Comparison of ENCODE assay signal across 7 cellular contexts in genomic region chr2:218289639-218290315, GRCh38. TPM values are rescaled to one million over a fixed set of nuclear protein-coding genes. Genes with fewer than 3 reads are reported as not detected.
DNase-seq lines count a peak whose midpoint lies in the region; ATAC-seq and TF ChIP-seq lines count a peak whose summit lies in the region.

No MANE protein-coding gene starts in this region.

- peaks cover 70 to 89% (median 81%) of the 10 kb centered on the region in 4 donors for H3K4me1 ChIP-seq in stomach

- intact Hi-C loops in stomach (cut with DNase I; ENCODE audit: low total_unique reads), result no loop called here

- H3K27me3 Mint-ChIP-seq in IgD-negative memory B cell, result peaks cover 2% of the 10 kb centered on the region

- 10 to 20% (median 15%) methylated on average over 6 of the region's 6 CpGs for WGBS in stomach, 5 donors

- TF ChIP-seq POLR2A in stomach (IDR thresholded peaks at IDR 0.05), result no peak

- H3K9me3 Mint-ChIP-seq in IgD-negative memory B cell, result no peaks in the 10 kb centered on the region

- H3K36me3 ChIP-seq in stomach, result no peaks in the 10 kb centered on the region

- peak overlapping the region; percentile 96 to 100 (median 98) for H3K27ac Mint-ChIP-seq in IgD-negative memory B cell

- ATAC-seq in HG03139 (IDR thresholded peaks at IDR 0.05; ENCODE audit: unreplicated experiment) (no peak), GM21786 (IDR thresholded peaks at IDR 0.05; ENCODE audit: unreplicated experiment) (no peak)

- peaks cover 2% of the 10 kb centered on the region for H3K36me3 Mint-ChIP-seq in IgD-negative memory B cell

- no peak for TF ChIP-seq EP300 in stomach (IDR thresholded peaks at IDR 0.05)

- H3K9me3 ChIP-seq in stomach, result no peaks in the 10 kb centered on the region

- peak overlapping the region; percentile 64 to 95 (median 82) for H3K4me3 ChIP-seq in stomach

- TF ChIP-seq CTCF in stomach (IDR thresholded peaks at IDR 0.05), result no peak

- H3K4me1 Mint-ChIP-seq in IgD-negative memory B cell, result peaks cover 58 to 67% (median 66%) of the 10 kb centered on the region in 3 donors

- H3K27me3 ChIP-seq in layer of hippocampus (ENCODE audit: control insufficient read depth, insufficient read depth, low read length) (no peaks in the 10 kb centered on the region), stomach (no peaks in the 10 kb centered on the region)

- H3K27ac ChIP-seq in angular gyrus (ENCODE audit: low read depth, low read length) (peak overlapping the region; percentile 57), layer of hippocampus (ENCODE audit: low read depth, low read length) (peak overlapping the region; percentile 71), stomach (peak overlapping the region; percentile 97 to 100 (median 99))

- DNase-seq in stomach, result no peak
- DNase-seq in SKM-1 (lab: John Stamatoyannopoulos, UW; ENCODE audit: unreplicated experiment), result no peak

- H3K4me3 Mint-ChIP-seq in IgD-negative memory B cell, result peak overlapping the region; percentile 87 to 98 (median 92)

RNA-seq across cellular contexts. Expression of gene TMBIM1, which starts 2.5 kb away (rescaled TPM):
- polyA plus RNA-seq in IgD-negative memory B cell (147 TPM), stomach (100 to 1,000 TPM in 1 of 3 donors, 10 to 100 TPM in 2; 94.6 to 119 (median 97.9) TPM)
- total RNA-seq in stomach, result 100 to 1,000 TPM; 103 to 318 (median 223) TPM

RNA-seq across cellular contexts. Expression of gene PNKD, which starts 19.5 kb away (rescaled TPM):
- polyA plus RNA-seq in IgD-negative memory B cell, result 126 TPM
- 100 to 1,000 TPM in 2 of 5 donors, 10 to 100 TPM in 3; 35.1 to 121 (median 76.9) TPM for total RNA-seq in stomach
- 100 to 1,000 TPM; 114 to 116 (median 114) TPM for polyA plus RNA-seq in stomach

RNA-seq across cellular contexts. Expression of gene AAMP, which starts 19.8 kb away (rescaled TPM):
- polyA plus RNA-seq in IgD-negative memory B cell (82.0 TPM), stomach (100 to 1,000 TPM in 1 of 3 donors, 10 to 100 TPM in 2; 85.9 to 183 (median 88.9) TPM)
- total RNA-seq in stomach, result 100 to 1,000 TPM in 4 of 5 donors, 10 to 100 TPM in 1; 82.6 to 218 (median 173) TPM

RNA-seq across cellular contexts. Expression of gene GPBAR1, which starts 29.0 kb away (rescaled TPM):
- 0.64 TPM for polyA plus RNA-seq in IgD-negative memory B cell
- 1 to 10 TPM in 3 of 5 donors, under 1 TPM in 2; 0.45 to 4.8 (median 1.1) TPM for total RNA-seq in stomach
- 1 to 10 TPM; 1.8 to 2.7 (median 2.6) TPM for polyA plus RNA-seq in stomach
